ENCODE assay signal across 35 cellular contexts in genomic region chr18:37861981-37862380, GRCh38.
"Had no signal": no experiment of that assay in that cellular context is flagged by ENCODE, and none has a peak within 500 bp of the region (broad histone marks: within the 10 kb centered on the region; RNA-seq: fewer than 3 reads in every experiment).

No MANE protein-coding gene starts in this region.

- H3K4me2 ChIP-seq: KMS-11 had no signal

- H3K9ac ChIP-seq: KMS-11 had no signal

- H3K4me3 ChIP-seq: MG63 had no signal

- H3K9me3 ChIP-seq: MG63 had no signal

- H3K27ac ChIP-seq: KMS-11 had no signal

- DNase-seq: Karpas-422, Kasumi-1, KG1, MG63, MM.1S, MV-4-11, NCI-H1048, NCI-H1092, NCI-H1092 treated with DMSO at 0.1 percent for 48 hours, NCI-H1105, NCI-H1105 treated with DMSO at 0.1 percent for 48 hours, NCI-H1417, NCI-H1417 treated with DMSO at 0.1 percent for 48 hours, NCI-H1436, NCI-H1436 treated with DMSO at 0.1 percent for 48 hours, NCI-H146, NCI-H1694, NCI-H1694 treated with DMSO at 0.1 percent for 48 hours, NCI-H187, NCI-H187 treated with DMSO at 0.1 percent for 48 hours, NCI-H1930, NCI-H2029, NCI-H2029 treated with DMSO at 0.1 percent for 48 hours, NCI-H2081, NCI-H2081 treated with DMSO at 0.1 percent for 48 hours, NCI-H2107, NCI-H2171, NCI-H2171 treated with DMSO at 0.1 percent for 48 hours, NCI-H2227 treated with DMSO at 0.1 percent for 48 hours, NCI-H226, NCI-H345, NCI-H446, NCI-H446 treated with DMSO at 0.1 percent for 48 hours, NCI-H510A had no signal

- H3K27me3 ChIP-seq: MG63 had no signal

- H3K36me3 ChIP-seq: MG63 had no signal
